In the genomic region with DNA sequence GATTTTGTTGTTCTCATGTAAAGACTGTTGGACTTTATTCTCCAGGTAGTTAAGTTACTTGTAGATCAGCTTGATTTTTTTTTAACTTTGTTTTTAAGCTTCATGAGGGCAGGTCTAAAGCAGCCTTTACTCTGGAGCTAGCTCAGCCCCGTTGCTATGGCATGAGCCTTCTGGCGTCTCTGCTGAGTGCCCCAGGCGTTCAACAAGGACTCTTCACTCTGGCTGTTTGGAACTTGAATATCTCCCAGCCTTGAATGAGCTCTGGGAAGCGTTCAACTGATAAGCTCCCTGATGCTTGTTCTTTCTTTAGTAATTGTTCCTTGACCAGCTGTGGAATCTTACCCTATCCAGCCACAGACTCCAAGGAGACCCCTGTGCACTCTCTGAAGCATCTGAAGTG, we compare ENCODE assay signal across 16 cellular contexts.
A peak's percentile ranks its signal among the peaks of the same experiment; 100 is the strongest.
DNase-seq lines count a peak whose midpoint lies in the region; ATAC-seq and TF ChIP-seq lines count a peak whose summit lies in the region.
"Had no signal": no experiment of that assay in that cellular context is flagged by ENCODE, and none has a peak within 500 bp of the region (broad histone marks: within the 10 kb centered on the region; RNA-seq: fewer than 3 reads in every experiment).

No MANE protein-coding gene starts in this region.

- H3K9me3 ChIP-seq in left ventricle myocardium inferior (replicated peaks) (no peaks in the 10 kb centered on the region), osteoblast (ENCODE audit: low read depth, low read length) (no peaks in the 10 kb centered on the region), upper lobe of right lung (no peaks in the 10 kb centered on the region), prostate gland (no peaks in the 10 kb centered on the region)

- H3K4me1 ChIP-seq in left ventricle myocardium inferior (peaks cover 38% of the 10 kb centered on the region), osteoblast (ENCODE audit: insufficient read depth, low read length) (peaks cover 16% of the 10 kb centered on the region), upper lobe of right lung (no peaks in the 10 kb centered on the region), prostate gland (replicated peaks) (no peaks in the 10 kb centered on the region)

- peak; percentile 53 for ATAC-seq in Right ventricle myocardium superior (ENCODE audit: poor library complexity)
- peak; percentile 16 for ATAC-seq in upper lobe of right lung
- ATAC-seq: HepG2 had no signal

- TF ChIP-seq POLR2A in prostate gland (IDR thresholded peaks at IDR 0.05), result no peak

- H3K4me2 ChIP-seq in osteoblast (ENCODE audit: insufficient read depth, low read length), result no peak overlapping the region
- H3K4me2 ChIP-seq: BLaER1 had no signal

- DNase-seq in Right ventricle myocardium superior, result no peak
- no peak for DNase-seq in left ventricle myocardium inferior
- peak in 1 of 10 donors; percentile 21 for DNase-seq in dorsolateral prefrontal cortex
- DNase-seq in osteoblast (ENCODE audit: insufficient read length, low spot score, missing footprints), result no peak
- DNase-seq in upper lobe of right lung, result no peak
- DNase-seq in ACHN, result no peak
- DNase-seq in prostate gland (ENCODE audit: low spot score), result no peak
- DNase-seq in kidney tubule cell (ENCODE audit: low spot score), result no peak
- DNase-seq: AML-193, DMS53, GF-D8, HCEC 1CT, HFFc6 had no signal

- no peaks in the 10 kb centered on the region for H4K20me1 ChIP-seq in osteoblast (ENCODE audit: insufficient read depth, low read length)
- H4K20me1 ChIP-seq: BLaER1 had no signal

- H3K79me2 ChIP-seq in osteoblast (ENCODE audit: insufficient read depth, low read length), result no peaks in the 10 kb centered on the region

- TF ChIP-seq CTCF in left ventricle myocardium inferior (IDR thresholded peaks at IDR 0.05; ENCODE audit: borderline replicate concordance) (no peak), dorsolateral prefrontal cortex (IDR thresholded peaks at IDR 0.05 in 54 of 56, conservative IDR thresholded peaks at IDR 0.05 in 2 of 56; ENCODE audit: low read depth in 1 of 56, partially characterized antibody in 56 of 56) (no peak), osteoblast (IDR thresholded peaks at IDR 0.05; ENCODE audit: extremely low read depth, low read depth, low read length) (no peak), upper lobe of right lung (IDR thresholded peaks at IDR 0.05) (no peak), prostate gland (IDR thresholded peaks at IDR 0.05) (no peak)

- WGBS in prostate gland, result 84% methylated on average over 4 of the region's 4 CpGs

- H3K4me3 ChIP-seq in left ventricle myocardium inferior (no peak overlapping the region), dorsolateral prefrontal cortex (no peak overlapping the region), osteoblast (ENCODE audit: insufficient read depth, low read length) (no peak overlapping the region), upper lobe of right lung (no peak overlapping the region), prostate gland (no peak overlapping the region)
- H3K4me3 ChIP-seq: BLaER1 had no signal

- intact Hi-C loops in Right ventricle myocardium superior (cut with DNase I), result no loop called here
- intact Hi-C loops in left ventricle myocardium inferior (cut with micrococcal nuclease), result no loop called here
- intact Hi-C loops in dorsolateral prefrontal cortex (cut with DNase I), result no loop called here
- intact Hi-C loops in upper lobe of right lung (cut with DNase I), result no loop called here
- intact Hi-C loops in prostate gland (cut with DNase I), result no loop called here

- in situ Hi-C loops in ACHN (cut with HindIII; ENCODE audit: low pct_ligation_motif_present, low pct_unique_long_range_greater_than_20kb, low sequenced_read_pairs), result no loop called here

- peak overlapping the region; percentile 3 for H2AFZ ChIP-seq in osteoblast (ENCODE audit: low read length)

- H3K27me3 ChIP-seq in left ventricle myocardium inferior (ENCODE audit: low read depth), result no peaks in the 10 kb centered on the region
- H3K27me3 ChIP-seq in dorsolateral prefrontal cortex, result no peaks in the 10 kb centered on the region
- no peaks in the 10 kb centered on the region for H3K27me3 ChIP-seq in osteoblast (ENCODE audit: insufficient read depth, low read length)
- H3K27me3 ChIP-seq in upper lobe of right lung, result no peaks in the 10 kb centered on the region
- no peaks in the 10 kb centered on the region for H3K27me3 ChIP-seq in prostate gland (replicated peaks; ENCODE audit: insufficient read depth)
- H3K27me3 ChIP-seq: BLaER1 had no signal

- no peaks in the 10 kb centered on the region for H3K36me3 ChIP-seq in left ventricle myocardium inferior
- no peaks in the 10 kb centered on the region for H3K36me3 ChIP-seq in osteoblast (ENCODE audit: insufficient read depth, low read length)
- H3K36me3 ChIP-seq in upper lobe of right lung, result no peaks in the 10 kb centered on the region
- no peaks in the 10 kb centered on the region for H3K36me3 ChIP-seq in prostate gland
- H3K36me3 ChIP-seq: BLaER1 had no signal

- no peak overlapping the region for H3K27ac ChIP-seq in left ventricle myocardium inferior (replicated peaks)
- H3K27ac ChIP-seq in dorsolateral prefrontal cortex, result peak overlapping the region in 55 of 59 donors; percentile 1 to 100 (median 69)
- H3K27ac ChIP-seq in osteoblast (ENCODE audit: low read depth, low read length), result no peak overlapping the region
- no peak overlapping the region for H3K27ac ChIP-seq in upper lobe of right lung
- H3K27ac ChIP-seq in prostate gland, result no peak overlapping the region
- H3K27ac ChIP-seq: 22Rv1, BLaER1 had no signal

Comparison
In these comparisons a context has a peak if more than half of its experiments do, and no peak if none do; other contexts are left out.
1. H3K27ac ChIP-seq: peak in dorsolateral prefrontal cortex (55 of 59); none in left ventricle myocardium inferior (single experiment), osteoblast (single experiment), upper lobe of right lung (single experiment) and prostate gland (0 of 2).